Comparison of ENCODE assay signal across 1 cellular context in genomic region chr11:12826441-12826840, GRCh38.
TF ChIP-seq lines count a peak whose summit lies in the region.

No MANE protein-coding gene starts in this region.

TF ChIP-seq in IMR-90, 13 proteins besides CTCF, POLR2A, EP300 and RAD21 (continued from another document):
- TF ChIP-seq MAFK (IDR thresholded peaks at IDR 0.05; ENCODE audit: low read depth, low read length) (no peak), RCOR1 (IDR thresholded peaks at IDR 0.05; ENCODE audit: insufficient replicate concordance, low read length) (no peak), CEBPB (IDR thresholded peaks at IDR 0.05; ENCODE audit: low read depth, low read length) (no peak), BHLHE40 (IDR thresholded peaks at IDR 0.05; ENCODE audit: low read depth, low read length) (no peak)
